In genomic region chr14:61106627-61107147, GRCh38 we compare ENCODE assay signal across 11 cellular contexts.
DNase-seq lines count a peak whose midpoint lies in the region; ATAC-seq and TF ChIP-seq lines count a peak whose summit lies in the region.
"Had no signal": no experiment of that assay in that cellular context is flagged by ENCODE, and none has a peak within 500 bp of the region (broad histone marks: within the 10 kb centered on the region; RNA-seq: fewer than 3 reads in every experiment).

No MANE protein-coding gene starts in this region.

- TF ChIP-seq CTCF in NB4 (IDR thresholded peaks at IDR 0.05; ENCODE audit: low read depth, low read length) (peak; percentile 17), retinal pigment epithelial cell (conservative IDR thresholded peaks at IDR 0.05; ENCODE audit: low read depth, low read length) (peak; percentile 30)

- H3K4me3 ChIP-seq in NB4 (ENCODE audit: low read depth, low read length) (no peak overlapping the region), retinal pigment epithelial cell (ENCODE audit: low read length) (no peak overlapping the region)

- peak; percentile 43 for DNase-seq in NCI-H748 (lab: John Stamatoyannopoulos, UW; ENCODE audit: unreplicated experiment)
- DNase-seq in NCI-H748 treated with DMSO at 0.1 percent for 48 hours (lab: John Stamatoyannopoulos, UW) = no peak
- DNase-seq in NB4 (ENCODE audit: low read depth) = peak; percentile 15
- peak; percentile 28 for DNase-seq in dermis blood vessel endothelial cell
- no peak for DNase-seq in retinal pigment epithelial cell (ENCODE audit: low read depth)
- no peak for DNase-seq in kidney glomerular epithelial cell (lab: John Stamatoyannopoulos, UW)
- DNase-seq in COR-L47 (lab: John Stamatoyannopoulos, UW) = no peak
- DNase-seq: activated naive CD8-positive, alpha-beta T cell treated with anti-CD3 and anti-CD28 coated beads, Interleukin-2, amount 50 U/mL, for 24 hours; immature natural killer cell; stimulated activated naive CD4-positive, alpha-beta T cell had no signal

- no peak for TF ChIP-seq POLR2A in NB4 (IDR thresholded peaks at IDR 0.05; ENCODE audit: extremely low read depth, insufficient read length)

- ATAC-seq in HG02763 (IDR thresholded peaks at IDR 0.05; ENCODE audit: unreplicated experiment) = no peak
- ATAC-seq: activated naive CD8-positive, alpha-beta T cell treated with anti-CD3 and anti-CD28 coated beads, Interleukin-2, amount 50 U/mL, for 24 hours had no signal

Comparison
In these comparisons a context has a peak if more than half of its experiments do, and no peak if none do; other contexts are left out.
1. DNase-seq: peak in NCI-H748 (single experiment), NB4 (single experiment) and dermis blood vessel endothelial cell (single experiment); none in NCI-H748 treated with DMSO at 0.1 percent for 48 hours (single experiment), retinal pigment epithelial cell (single experiment), kidney glomerular epithelial cell (single experiment) and COR-L47 (single experiment).